Comparison of ENCODE assay signal across 8 cellular contexts in genomic region chr5:74576941-74577456, GRCh38.
DNase-seq lines count a peak whose midpoint lies in the region; ATAC-seq and TF ChIP-seq lines count a peak whose summit lies in the region.

No MANE protein-coding gene starts in this region.

- peaks cover 41% of the 10 kb centered on the region for H3K4me1 Mint-ChIP-seq in activated T-helper 2 cell treated with anti-CD3 and anti-CD28 coated beads, Interferon-gamma antibody, Interleukin-2, Interleukin-4, amounts not matched to agents 10 μg/mL and 5 μg/mL and 100 μg/mL, durations not matched to agents 14 hours and 24 hours and 36 hours (ENCODE audit: low read depth)
- H3K4me1 Mint-ChIP-seq in endodermal cell, result peaks cover 34% of the 10 kb centered on the region

- H3K4me3 ChIP-seq in AG10803 (ENCODE audit: low read length), result no peak overlapping the region
- H3K4me3 ChIP-seq in endodermal cell (ENCODE audit: low read length), result no peak overlapping the region

- H3K27ac Mint-ChIP-seq in activated T-helper 2 cell treated with anti-CD3 and anti-CD28 coated beads, Interferon-gamma antibody, Interleukin-2, Interleukin-4, amounts not matched to agents 10 μg/mL and 5 μg/mL and 100 μg/mL, durations not matched to agents 14 hours and 24 hours and 36 hours, result peak overlapping the region; percentile 24
- H3K27ac Mint-ChIP-seq in endodermal cell, result no peak overlapping the region

- intact Hi-C loops in activated T-helper 2 cell treated with anti-CD3 and anti-CD28 coated beads, Interferon-gamma antibody, Interleukin-2, Interleukin-4, amounts not matched to agents 10 μg/mL and 5 μg/mL and 100 μg/mL, durations not matched to agents 14 hours and 24 hours and 36 hours (cut with micrococcal nuclease), result loop anchor here (1.0 to 10.0 kb wide), 7 partner anchors 185 to 1090 kb away; partner anchors contain the start of genes GCNT4, GFM2 and NSA2

- peaks cover 7% of the 10 kb centered on the region for H3K4me1 ChIP-seq in endodermal cell (ENCODE audit: control insufficient read depth, insufficient read depth, low read length)

- TF ChIP-seq CTCF in AG10803 (conservative IDR thresholded peaks at IDR 0.05; ENCODE audit: low read length) (no peak), endodermal cell (conservative IDR thresholded peaks at IDR 0.05) (no peak)

- ATAC-seq in GM18907 (IDR thresholded peaks at IDR 0.05; ENCODE audit: unreplicated experiment) (peak; percentile 67), HG03135 (IDR thresholded peaks at IDR 0.05; ENCODE audit: unreplicated experiment) (peak; percentile 67)

- 89% methylated on average over 6 of the region's 6 CpGs; no CpG with 5 or more reads in 1 of the 2 experiments for WGBS in endodermal cell (ENCODE audit: insufficient coverage in 1 of 2, insufficient read length in 1 of 2), 2 experiments

- H3K4me3 Mint-ChIP-seq in activated T-helper 2 cell treated with anti-CD3 and anti-CD28 coated beads, Interferon-gamma antibody, Interleukin-2, Interleukin-4, amounts not matched to agents 10 μg/mL and 5 μg/mL and 100 μg/mL, durations not matched to agents 14 hours and 24 hours and 36 hours (ENCODE audit: low read depth), result peak overlapping the region; percentile 56
- H3K4me3 Mint-ChIP-seq in endodermal cell, result no peak overlapping the region

- no peak overlapping the region for H3K27ac ChIP-seq in endodermal cell (ENCODE audit: low read depth, low read length)

- peaks cover 4% of the 10 kb centered on the region for H3K36me3 Mint-ChIP-seq in activated T-helper 2 cell treated with anti-CD3 and anti-CD28 coated beads, Interferon-gamma antibody, Interleukin-2, Interleukin-4, amounts not matched to agents 10 μg/mL and 5 μg/mL and 100 μg/mL, durations not matched to agents 14 hours and 24 hours and 36 hours (ENCODE audit: low read depth)
- no peaks in the 10 kb centered on the region for H3K36me3 Mint-ChIP-seq in endodermal cell (ENCODE audit: low read depth)

- no peak overlapping the region for H3K9ac ChIP-seq in endodermal cell (ENCODE audit: extremely low read depth, low read length, poor library complexity, severe bottlenecking)

- no peaks in the 10 kb centered on the region for H3K9me3 ChIP-seq in endodermal cell (ENCODE audit: control insufficient read depth, low read length)

- H3K9me3 Mint-ChIP-seq in activated T-helper 2 cell treated with anti-CD3 and anti-CD28 coated beads, Interferon-gamma antibody, Interleukin-2, Interleukin-4, amounts not matched to agents 10 μg/mL and 5 μg/mL and 100 μg/mL, durations not matched to agents 14 hours and 24 hours and 36 hours, result no peaks in the 10 kb centered on the region
- no peaks in the 10 kb centered on the region for H3K9me3 Mint-ChIP-seq in endodermal cell

- peaks cover 23% of the 10 kb centered on the region for H3K27me3 Mint-ChIP-seq in activated T-helper 2 cell treated with anti-CD3 and anti-CD28 coated beads, Interferon-gamma antibody, Interleukin-2, Interleukin-4, amounts not matched to agents 10 μg/mL and 5 μg/mL and 100 μg/mL, durations not matched to agents 14 hours and 24 hours and 36 hours (ENCODE audit: low read depth)
- H3K27me3 Mint-ChIP-seq in endodermal cell (ENCODE audit: insufficient read depth), result no peaks in the 10 kb centered on the region

- no peaks in the 10 kb centered on the region for H3K36me3 ChIP-seq in endodermal cell (ENCODE audit: control insufficient read depth, insufficient read depth, low read length)

- peak; percentile 68 for DNase-seq in AG10803 (ENCODE audit: low read depth)
- DNase-seq in activated T-helper 2 cell treated with anti-CD3 and anti-CD28 coated beads, Interferon-gamma antibody, Interleukin-2, Interleukin-4, amounts not matched to agents 10 μg/mL and 5 μg/mL and 100 μg/mL, durations not matched to agents 14 hours and 24 hours and 36 hours (ENCODE audit: low spot score), result peak; percentile 17
- DNase-seq in left kidney (ENCODE audit: low read depth, low spot score), result peak; percentile 16
- no peak for DNase-seq in cerebellar cortex (ENCODE audit: low spot score)
- DNase-seq in endodermal cell, result no peak
- no peak for DNase-seq in NCI-H524 (lab: John Stamatoyannopoulos, UW)

- H3K27me3 ChIP-seq in endodermal cell (ENCODE audit: control insufficient read depth, insufficient read depth, low read length, poor library complexity, severe bottlenecking), result no peaks in the 10 kb centered on the region

Comparison
In these comparisons a context has a peak if more than half of its experiments do, and no peak if none do; other contexts are left out.
1. DNase-seq: peak in AG10803 (single experiment), activated T-helper 2 cell treated with anti-CD3 and anti-CD28 coated beads, Interferon-gamma antibody, Interleukin-2, Interleukin-4, amounts not matched to agents 10 μg/mL and 5 μg/mL and 100 μg/mL, durations not matched to agents 14 hours and 24 hours and 36 hours (single experiment) and left kidney (single experiment); none in cerebellar cortex (single experiment), endodermal cell (single experiment) and NCI-H524 (0 of 2).